25 cellular contexts compared by ENCODE assay signal in genomic region chr17:61406543-61406845, GRCh38. TPM values are rescaled to one million over a fixed set of nuclear protein-coding genes. Genes with fewer than 3 reads are reported as not detected.
DNase-seq lines count a peak whose midpoint lies in the region; ATAC-seq and TF ChIP-seq lines count a peak whose summit lies in the region.
"Had no signal": no experiment of that assay in that cellular context is flagged by ENCODE, and none has a peak within 500 bp of the region (broad histone marks: within the 10 kb centered on the region; RNA-seq: fewer than 3 reads in every experiment).

No MANE protein-coding gene starts in this region.

- H3K36me3 ChIP-seq in adipocyte (ENCODE audit: control insufficient read depth, insufficient read depth, low read length, severe bottlenecking) (peaks cover 55% of the 10 kb centered on the region), stomach (peaks cover 0 to 6% (median 3%) of the 10 kb centered on the region in 4 donors)
- H3K36me3 ChIP-seq: neutrophil, WERI-Rb-1 had no signal

- peaks cover 39% of the 10 kb centered on the region for H3K4me1 ChIP-seq in adipocyte (ENCODE audit: control insufficient read depth, insufficient read depth, low read length)
- H3K4me1 ChIP-seq in stomach: peaks cover 30 to 83% (median 72%) of the 10 kb centered on the region in 4 donors

- no peak for TF ChIP-seq CTCF in CD4-positive, alpha-beta T cell (IDR thresholded peaks at IDR 0.05)
- TF ChIP-seq CTCF in stomach (IDR thresholded peaks at IDR 0.05): no peak

- H3K4me1 Mint-ChIP-seq in CD4-positive, alpha-beta T cell (ENCODE audit: low read depth): peaks cover 57% of the 10 kb centered on the region

- no peak for TF ChIP-seq EP300 in stomach (IDR thresholded peaks at IDR 0.05)

- peak overlapping the region; percentile 38 for H3K4me3 Mint-ChIP-seq in CD4-positive, alpha-beta T cell
- H3K4me3 Mint-ChIP-seq: activated naive CD8-positive, alpha-beta T cell; effector memory CD8-positive, alpha-beta T cell; T-helper 2 cell treated with Interferon-gamma antibody and Interleukin-4, amounts not matched to agents 5 μg/mL and 100 μg/mL, for 36 hours had no signal

- no peak for DNase-seq in CD4-positive, alpha-beta T cell
- DNase-seq in adipocyte (ENCODE audit: low read depth): no peak
- DNase-seq in stomach: no peak
- no peak for DNase-seq in SHP77 treated with DMSO at 0.1 percent for 48 hours (lab: John Stamatoyannopoulos, UW)
- DNase-seq: ACHN; activated CD4-positive, alpha-beta T cell treated with anti-CD3 and anti-CD28 coated beads, Interleukin-2, amount 50 U/mL, for 48 hours; C1 segment of cervical spinal cord; effector memory CD8-positive, alpha-beta T cell; MM.1S; NCI-H2171; NCI-H524 treated with DMSO at 0.1 percent for 48 hours; stimulated activated CD4-positive, alpha-beta T cell treated with anti-CD3 and anti-CD28 coated beads, Interleukin-4, amount 100 ng/mL, for 1 hour; stimulated activated naive CD8-positive, alpha-beta T cell treated with anti-CD3 and anti-CD28 coated beads, Interleukin-15, Interleukin-2, amounts not matched to agents 100 U/mL and 50 U/mL, for 24 hours had no signal

- H3K4me3 ChIP-seq in adipocyte (ENCODE audit: low read length): no peak overlapping the region
- H3K4me3 ChIP-seq in stomach: peak overlapping the region in 2 of 4 donors; percentile 51 to 75

- CTCF ChIA-PET in CD4-positive, alpha-beta T cell (lab: Charles Lee): no interaction called here

- no peak for TF ChIP-seq POLR2A in stomach (IDR thresholded peaks at IDR 0.05)

- WGBS in stomach, 5 donors: 50 to 69% (median 58%) methylated on average over 1 of the region's 1 CpG

- H3K27me3 Mint-ChIP-seq in CD4-positive, alpha-beta T cell: peaks cover 77% of the 10 kb centered on the region

- POLR2A ChIA-PET in CD4-positive, alpha-beta T cell (lab: Charles Lee): no interaction called here

- peaks cover 89% of the 10 kb centered on the region for H3K27me3 ChIP-seq in CD4-positive, alpha-beta T cell (ENCODE audit: control insufficient read depth, insufficient read depth, low read length)
- H3K27me3 ChIP-seq in adipocyte (replicated peaks; ENCODE audit: control insufficient read depth, insufficient read depth, low read length) (no peaks in the 10 kb centered on the region), layer of hippocampus (ENCODE audit: control insufficient read depth, insufficient read depth, low read length) (peaks cover 40% of the 10 kb centered on the region), stomach (peaks cover 22 to 100% (median 91%) of the 10 kb centered on the region in 3 donors)

- peak overlapping the region; percentile 5 for H3K9ac ChIP-seq in adipocyte (ENCODE audit: low read length)

- H3K9me3 Mint-ChIP-seq in CD4-positive, alpha-beta T cell: no peaks in the 10 kb centered on the region
- H3K9me3 Mint-ChIP-seq: activated T-helper 2 cell treated with anti-CD3 and anti-CD28 coated beads, Interferon-gamma antibody, Interleukin-2, Interleukin-4, amounts not matched to agents 10 μg/mL and 5 μg/mL and 100 μg/mL, durations not matched to agents 14 hours and 24 hours and 36 hours; effector memory CD8-positive, alpha-beta T cell; T-helper 2 cell treated with Interferon-gamma antibody and Interleukin-4, amounts not matched to agents 5 μg/mL and 100 μg/mL, for 36 hours had no signal

- intact Hi-C loops in CD4-positive, alpha-beta T cell (cut with DNase I, micrococcal nuclease): loop anchor here in 1 of 2 experiments (10.0 kb wide), 2 partner anchors 272 to 682 kb away; no protein-coding TSS in a partner anchor
- intact Hi-C loops in stomach (cut with DNase I; ENCODE audit: low total_unique reads): no loop called here

- no peaks in the 10 kb centered on the region for H3K9me3 ChIP-seq in CD4-positive, alpha-beta T cell (ENCODE audit: control insufficient read depth, low read length)
- H3K9me3 ChIP-seq in adipocyte (ENCODE audit: control insufficient read depth, low read length): no peaks in the 10 kb centered on the region
- H3K9me3 ChIP-seq in stomach: no peaks in the 10 kb centered on the region
- H3K9me3 ChIP-seq: neutrophil, spleen had no signal

- no peaks in the 10 kb centered on the region for H3K36me3 Mint-ChIP-seq in CD4-positive, alpha-beta T cell (ENCODE audit: low read depth)
- H3K36me3 Mint-ChIP-seq: activated naive CD8-positive, alpha-beta T cell had no signal

- H3K27ac Mint-ChIP-seq in CD4-positive, alpha-beta T cell: no peak overlapping the region
- H3K27ac Mint-ChIP-seq: activated naive CD8-positive, alpha-beta T cell; activated T-helper 2 cell treated with anti-CD3 and anti-CD28 coated beads, Interferon-gamma antibody, Interleukin-2, Interleukin-4, amounts not matched to agents 10 μg/mL and 5 μg/mL and 100 μg/mL, durations not matched to agents 14 hours and 24 hours and 36 hours; effector memory CD8-positive, alpha-beta T cell; T-helper 2 cell treated with Interferon-gamma antibody and Interleukin-4, amounts not matched to agents 5 μg/mL and 100 μg/mL, for 36 hours had no signal

- no peak overlapping the region for H3K27ac ChIP-seq in CD4-positive, alpha-beta T cell (ENCODE audit: low read depth, low read length)
- H3K27ac ChIP-seq in layer of hippocampus (ENCODE audit: low read depth, low read length): peak overlapping the region; percentile 52
- H3K27ac ChIP-seq in stomach: peak overlapping the region; percentile 54 to 85 (median 73)
- H3K27ac ChIP-seq: neutrophil, WERI-Rb-1 had no signal

- no peak for ATAC-seq in CD4-positive, alpha-beta T cell (ENCODE audit: poor library complexity)
- ATAC-seq in GM19463 (IDR thresholded peaks at IDR 0.05; ENCODE audit: unreplicated experiment) (no peak), GM21526 (IDR thresholded peaks at IDR 0.05; ENCODE audit: low FRiP score, unreplicated experiment) (no peak), GM18861 (IDR thresholded peaks at IDR 0.05; ENCODE audit: unreplicated experiment) (no peak)
- ATAC-seq: effector memory CD8-positive, alpha-beta T cell; HCT116; stimulated activated naive CD8-positive, alpha-beta T cell treated with anti-CD3 and anti-CD28 coated beads, Interleukin-15, Interleukin-2, amounts not matched to agents 100 U/mL and 50 U/mL, for 24 hours had no signal

RNA-seq across cellular contexts. Expression of gene TBX2, which starts 6.9 kb away (rescaled TPM):
- under 1 TPM in 1 of 2 experiments, not detected in 1; 0.06 TPM for total RNA-seq in CD4-positive, alpha-beta T cell
- 10 to 100 TPM in 4 of 5 donors, under 1 TPM in 1; 0.58 to 31.6 (median 22.3) TPM for total RNA-seq in stomach
- 10 to 100 TPM in 2 of 3 donors, 1 to 10 TPM in 1; 9.4 to 27.0 (median 21.8) TPM for polyA plus RNA-seq in stomach

RNA-seq across cellular contexts. Expression of gene TBX4, which starts 45.7 kb away (rescaled TPM):
- total RNA-seq in CD4-positive, alpha-beta T cell: not detected
- total RNA-seq in stomach: under 1 TPM in 1 of 5 donors, not detected in 4; 0.73 TPM
- polyA plus RNA-seq in stomach: under 1 TPM in 1 of 3 donors, not detected in 2; 0.08 TPM
- total RNA-seq: activated T-helper 2 cell treated with anti-CD3 and anti-CD28 coated beads, Interferon-gamma antibody, Interleukin-2, Interleukin-4, amounts not matched to agents 10 μg/mL and 5 μg/mL and 100 μg/mL, durations not matched to agents 14 hours and 24 hours and 36 hours; liver; spleen had no signal
- polyA plus RNA-seq: liver, spleen had no signal
